10 cellular contexts compared by ENCODE assay signal in the genomic region with DNA sequence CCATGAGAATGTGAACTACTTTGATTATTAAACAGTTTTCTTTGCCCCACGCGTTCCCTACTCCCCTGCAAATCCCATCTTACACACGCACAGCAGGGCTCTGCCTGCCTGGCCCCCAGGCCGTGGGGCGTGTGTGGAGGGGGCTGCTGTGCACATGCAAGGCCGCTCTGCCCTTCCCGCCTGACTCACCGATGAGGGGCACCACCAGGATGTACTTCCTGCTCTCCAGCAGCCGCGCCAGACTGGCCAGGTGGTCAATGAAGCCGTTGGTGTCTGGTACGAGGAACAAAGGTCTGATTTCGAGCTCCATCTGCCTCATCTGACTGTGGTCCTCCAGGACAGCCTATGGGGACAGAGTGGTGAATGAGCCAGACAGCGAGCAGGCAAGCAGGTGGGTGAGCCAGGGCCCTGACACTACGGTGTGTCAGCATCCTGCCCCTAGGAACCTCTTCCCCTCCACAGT. TPM values are rescaled to one million over a fixed set of nuclear protein-coding genes. Genes with fewer than 3 reads are reported as not detected.
DNase-seq lines count a peak whose midpoint lies in the region; ATAC-seq, FAIRE-seq and TF ChIP-seq lines count a peak whose summit lies in the region.
"Had no signal": no experiment of that assay in that cellular context is flagged by ENCODE, and none has a peak within 500 bp of the region (broad histone marks: within the 10 kb centered on the region; RNA-seq: fewer than 3 reads in every experiment).

No MANE protein-coding gene starts in this region.

- no peak for FAIRE-seq in frontal cortex (lab: Jason Lieb, UNC)

- H3K4me3 ChIP-seq in tibial nerve = no peak overlapping the region

- ATAC-seq in activated T-helper 17 cell treated with anti-CD3 and anti-CD28 coated beads, Interleukin-2, amount 50 U/mL, for 72 hours (replicated peaks) = peak; percentile 26
- ATAC-seq in HG02678 (IDR thresholded peaks at IDR 0.05; ENCODE audit: unreplicated experiment) = no peak
- ATAC-seq: HCT116 had no signal

- TF ChIP-seq CTCF in tibial nerve (IDR thresholded peaks at IDR 0.05) = no peak
- no peak for TF ChIP-seq CTCF in type B pancreatic cell (conservative IDR thresholded peaks at IDR 0.05)

- H3K4me3 Mint-ChIP-seq in activated T-helper 17 cell treated with anti-CD3 and anti-CD28 coated beads, Interleukin-2, amount 50 U/mL, for 72 hours = peak overlapping the region; percentile 79
- no peak overlapping the region for H3K4me3 Mint-ChIP-seq in type B pancreatic cell

- peak overlapping the region in 3 of 4 donors; percentile 54 to 92 (median 91) for H3K27ac ChIP-seq in tibial nerve

- H3K27me3 Mint-ChIP-seq in activated T-helper 17 cell treated with anti-CD3 and anti-CD28 coated beads, Interleukin-2, amount 50 U/mL, for 72 hours = no peaks in the 10 kb centered on the region
- no peaks in the 10 kb centered on the region for H3K27me3 Mint-ChIP-seq in type B pancreatic cell

- H3K36me3 Mint-ChIP-seq in activated T-helper 17 cell treated with anti-CD3 and anti-CD28 coated beads, Interleukin-2, amount 50 U/mL, for 72 hours (ENCODE audit: low read depth) = peaks cover 92% of the 10 kb centered on the region
- peaks cover 26% of the 10 kb centered on the region for H3K36me3 Mint-ChIP-seq in type B pancreatic cell

- no peaks in the 10 kb centered on the region for H3K9me3 Mint-ChIP-seq in activated T-helper 17 cell treated with anti-CD3 and anti-CD28 coated beads, Interleukin-2, amount 50 U/mL, for 72 hours
- H3K9me3 Mint-ChIP-seq in type B pancreatic cell = no peaks in the 10 kb centered on the region

- H3K36me3 ChIP-seq in tibial nerve = peaks cover 0 to 84% (median 0%) of the 10 kb centered on the region in 3 donors

- H3K4me1 Mint-ChIP-seq in activated T-helper 17 cell treated with anti-CD3 and anti-CD28 coated beads, Interleukin-2, amount 50 U/mL, for 72 hours = peaks cover 39% of the 10 kb centered on the region
- peaks cover 46% of the 10 kb centered on the region for H3K4me1 Mint-ChIP-seq in type B pancreatic cell (ENCODE audit: unreplicated experiment)

- no peaks in the 10 kb centered on the region for H3K9me3 ChIP-seq in tibial nerve

- 61 to 63% methylated on average over 14 to 15 of the region's 15 CpGs for WGBS in tibial nerve, 2 donors

- TF ChIP-seq EP300 in tibial nerve (IDR thresholded peaks at IDR 0.05) = no peak

- peak; percentile 15 for DNase-seq in activated naive CD4-positive, alpha-beta T cell treated with Interleukin-2 at 50 U/mL for 16 hours
- DNase-seq in activated naive CD4-positive, alpha-beta T cell (lab: John Stamatoyannopoulos, UW) = no peak
- DNase-seq in iris pigment epithelial cell (ENCODE audit: low read depth) = peak; percentile 76
- no peak for DNase-seq in tibial nerve (ENCODE audit: low spot score in 2 of 2)
- no peak for DNase-seq in type B pancreatic cell (ENCODE audit: extremely low spot score, unreplicated experiment)
- no peak for DNase-seq in frontal cortex (ENCODE audit: low spot score in 2 of 2)
- DNase-seq: Calu3 had no signal

- H3K4me1 ChIP-seq in tibial nerve = peaks cover 0 to 88% (median 62%) of the 10 kb centered on the region in 4 donors

- peak overlapping the region; percentile 92 for H3K27ac Mint-ChIP-seq in activated T-helper 17 cell treated with anti-CD3 and anti-CD28 coated beads, Interleukin-2, amount 50 U/mL, for 72 hours
- H3K27ac Mint-ChIP-seq in type B pancreatic cell = no peak overlapping the region

- H3K27me3 ChIP-seq in tibial nerve = no peaks in the 10 kb centered on the region

- TF ChIP-seq POLR2A in tibial nerve (IDR thresholded peaks at IDR 0.05) = no peak

RNA-seq across cellular contexts. Expression of gene HIC1, which starts 13.7 kb away (rescaled TPM):
- total RNA-seq in activated T-helper 17 cell treated with anti-CD3 and anti-CD28 coated beads, Interleukin-2, amount 50 U/mL, for 72 hours = 10 to 100 TPM; 22.8 to 24.4 TPM
- 10 to 100 TPM; 27.6 to 64.7 (median 50.0) TPM for total RNA-seq in tibial nerve
- 3.4 and 21.6 TPM in 2 replicates for total RNA-seq in type B pancreatic cell (ENCODE audit: low replicate concordance)
- 3.3 TPM for total RNA-seq in frontal cortex

RNA-seq across cellular contexts. Expression of gene OVCA2, which starts 26.8 kb away (rescaled TPM):
- total RNA-seq in activated T-helper 17 cell treated with anti-CD3 and anti-CD28 coated beads, Interleukin-2, amount 50 U/mL, for 72 hours = 10 to 100 TPM; 20.7 to 39.3 TPM
- total RNA-seq in tibial nerve (10 to 100 TPM; 18.6 to 37.3 (median 35.0) TPM), type B pancreatic cell (ENCODE audit: low replicate concordance) (27.8 and 42.7 TPM in 2 replicates), frontal cortex (14.7 TPM)

RNA-seq across cellular contexts. Expression of gene DPH1, which starts 38.7 kb away (rescaled TPM):
- 10 to 100 TPM; 36.9 to 40.2 TPM for total RNA-seq in activated T-helper 17 cell treated with anti-CD3 and anti-CD28 coated beads, Interleukin-2, amount 50 U/mL, for 72 hours
- total RNA-seq in tibial nerve (100 to 1,000 TPM in 1 of 4 donors, 10 to 100 TPM in 3; 56.3 to 137 (median 63.9) TPM), type B pancreatic cell (ENCODE audit: low replicate concordance) (41.5 and 57.1 TPM in 2 replicates), frontal cortex (21.6 TPM)

RNA-seq across cellular contexts. Expression of gene RTN4RL1, which starts 43.5 kb away (rescaled TPM):
- total RNA-seq in activated T-helper 17 cell treated with anti-CD3 and anti-CD28 coated beads, Interleukin-2, amount 50 U/mL, for 72 hours = under 1 TPM in 1 of 2 donors, not detected in 1; 0.09 TPM
- total RNA-seq in tibial nerve = 10 to 100 TPM in 1 of 4 donors, 1 to 10 TPM in 3; 7.3 to 12.6 (median 7.8) TPM
- 1.7 and 1.9 TPM in 2 replicates for total RNA-seq in type B pancreatic cell (ENCODE audit: low replicate concordance)
- 20.4 TPM for total RNA-seq in frontal cortex
- total RNA-seq: Calu3 had no signal

Comparison
In these comparisons a context has a peak if more than half of its experiments do, and no peak if none do; other contexts are left out.
1. DNase-seq: peak in activated naive CD4-positive, alpha-beta T cell treated with Interleukin-2 at 50 U/mL for 16 hours (single experiment) and iris pigment epithelial cell (single experiment); none in activated naive CD4-positive, alpha-beta T cell (0 of 4), tibial nerve (0 of 2), type B pancreatic cell (single experiment) and frontal cortex (0 of 2).